In genomic region chr4:160562661-160563060, GRCh38 we compare ENCODE assay signal across 18 cellular contexts.
"Had no signal": no experiment of that assay in that cellular context is flagged by ENCODE, and none has a peak within 500 bp of the region (broad histone marks: within the 10 kb centered on the region; RNA-seq: fewer than 3 reads in every experiment).

No MANE protein-coding gene starts in this region.

- H3K27ac Mint-ChIP-seq: dendritic cell treated with granulocyte-macrophage colony-stimulating factor and Interleukin-4, amounts not matched to agents 40 ng/mL and 50 ng/mL, for 4 days; effector memory CD8-positive, alpha-beta T cell; mesothelial cell of epicardium; naive thymus-derived CD4-positive, alpha-beta T cell had no signal

- H3K27me3 ChIP-seq: colonic mucosa, esophagus muscularis mucosa, foreskin keratinocyte, gastroesophageal sphincter, heart left ventricle, hepatocyte, left lung had no signal

- H3K27me3 Mint-ChIP-seq: dendritic cell treated with granulocyte-macrophage colony-stimulating factor and Interleukin-4, amounts not matched to agents 40 ng/mL and 50 ng/mL, for 4 days; effector memory CD8-positive, alpha-beta T cell; naive thymus-derived CD4-positive, alpha-beta T cell had no signal

- H3K4me3 Mint-ChIP-seq: dendritic cell treated with granulocyte-macrophage colony-stimulating factor and Interleukin-4, amounts not matched to agents 40 ng/mL and 50 ng/mL, for 4 days; effector memory CD8-positive, alpha-beta T cell; mesothelial cell of epicardium; naive thymus-derived CD4-positive, alpha-beta T cell had no signal

- H3K36me3 Mint-ChIP-seq: mesothelial cell of epicardium; naive thymus-derived CD4-positive, alpha-beta T cell had no signal

- H3K4me3 ChIP-seq: colonic mucosa, esophagus muscularis mucosa, gastroesophageal sphincter, heart left ventricle, hepatocyte, left lung, lower lobe of right lung had no signal

- DNase-seq: colonic mucosa; cortex of kidney; effector CD8-positive, alpha-beta T cell; effector memory CD8-positive, alpha-beta T cell; foreskin keratinocyte; heart left ventricle; hypothalamus; left cardiac atrium; left lung; left ventricle myocardium superior; lower lobe of right lung; mesenchymal stem cell; naive thymus-derived CD4-positive, alpha-beta T cell had no signal

- H3K9me3 Mint-ChIP-seq: dendritic cell treated with granulocyte-macrophage colony-stimulating factor and Interleukin-4, amounts not matched to agents 40 ng/mL and 50 ng/mL, for 4 days; mesothelial cell of epicardium had no signal

- H3K4me1 ChIP-seq: colonic mucosa, esophagus muscularis mucosa, foreskin keratinocyte, gastroesophageal sphincter, heart left ventricle, left lung, lower lobe of right lung had no signal

- H3K27ac ChIP-seq: colonic mucosa, esophagus muscularis mucosa, foreskin keratinocyte, gastroesophageal sphincter, heart left ventricle, hepatocyte, left lung, lower lobe of right lung had no signal

- H3K36me3 ChIP-seq: colonic mucosa, esophagus muscularis mucosa, gastroesophageal sphincter, heart left ventricle, left lung, lower lobe of right lung had no signal

- H3K9me3 ChIP-seq: colonic mucosa, esophagus muscularis mucosa, gastroesophageal sphincter, left lung, lower lobe of right lung had no signal

- H3K4me1 Mint-ChIP-seq: mesothelial cell of epicardium; naive thymus-derived CD4-positive, alpha-beta T cell had no signal
